8 cellular contexts compared by ENCODE assay signal in genomic region chr2:203706403-203706802, GRCh38. TPM values are rescaled to one million over a fixed set of nuclear protein-coding genes. Genes with fewer than 3 reads are reported as not detected.
A peak's percentile ranks its signal among the peaks of the same experiment; 100 is the strongest.
DNase-seq lines count a peak whose midpoint lies in the region; ATAC-seq and TF ChIP-seq lines count a peak whose summit lies in the region.

CD28 (plus strand) TSS chr2:203706639; CDS start chr2:203706697, 58 bp downstream.

- DNase-seq in activated CD4-positive, CD25-positive, alpha-beta regulatory T cell treated with anti-CD3 and anti-CD28 coated beads, Interleukin-2, amount 50 U/mL, for 16 hours (ENCODE audit: low read depth, low spot score): peak; percentile 78
- peak; percentile 69 for DNase-seq in effector CD8-positive, alpha-beta T cell (lab: John Stamatoyannopoulos, UW)
- peak; percentile 62 to 73 for DNase-seq in stimulated activated CD8-positive, alpha-beta memory T cell treated with anti-CD3 and anti-CD28 coated beads, Interleukin-2, amount 100 ng/mL, for 1 hour (ENCODE audit: low read depth in 2 of 2)
- no peak for DNase-seq in coronary artery (ENCODE audit: low spot score)
- DNase-seq in left lobe of liver (ENCODE audit: low spot score): no peak
- DNase-seq in glomerular visceral epithelial cell (ENCODE audit: extremely low spot score): no peak

- TF ChIP-seq CTCF in coronary artery (IDR thresholded peaks at IDR 0.05): no peak

- peak; percentile 96 for ATAC-seq in GM18858 (IDR thresholded peaks at IDR 0.05; ENCODE audit: unreplicated experiment)
- ATAC-seq in HG03025 (IDR thresholded peaks at IDR 0.05; ENCODE audit: low FRiP score, unreplicated experiment): peak; percentile 98
- ATAC-seq in left lobe of liver: no peak

- H3K27ac ChIP-seq in coronary artery: peak within 1 kb of the TSS in 1 of 2 donors; percentile 42

- no peak within 1 kb of the TSS for H3K4me3 ChIP-seq in coronary artery

RNA-seq across cellular contexts. Expression of gene CD28, which starts in this region (rescaled TPM):
- 1.5 TPM for total RNA-seq in left lobe of liver

Comparison
In these comparisons a context has a peak if more than half of its experiments do, and no peak if none do; other contexts are left out.
1. DNase-seq: peak in activated CD4-positive, CD25-positive, alpha-beta regulatory T cell treated with anti-CD3 and anti-CD28 coated beads, Interleukin-2, amount 50 U/mL, for 16 hours (single experiment), effector CD8-positive, alpha-beta T cell (single experiment) and stimulated activated CD8-positive, alpha-beta memory T cell treated with anti-CD3 and anti-CD28 coated beads, Interleukin-2, amount 100 ng/mL, for 1 hour (2 of 2); none in coronary artery (single experiment), left lobe of liver (single experiment) and glomerular visceral epithelial cell (single experiment).